10 cellular contexts compared by ENCODE assay signal in genomic region chr17:58525239-58525638, GRCh38. TPM values are rescaled to one million over a fixed set of nuclear protein-coding genes. Genes with fewer than 3 reads are reported as not detected.
DNase-seq lines count a peak whose midpoint lies in the region; ATAC-seq and TF ChIP-seq lines count a peak whose summit lies in the region.
"Had no signal": no experiment of that assay in that cellular context is flagged by ENCODE, and none has a peak within 500 bp of the region (broad histone marks: within the 10 kb centered on the region; RNA-seq: fewer than 3 reads in every experiment).

No MANE protein-coding gene starts in this region.

- intact Hi-C loops in left ventricle myocardium superior (cut with micrococcal nuclease) = no loop called here
- intact Hi-C loops in sciatic nerve (cut with DNase I) = no loop called here

- no peak overlapping the region for H3K4me3 ChIP-seq in astrocyte of the spinal cord (ENCODE audit: low read depth, low read length)

- no peak for TF ChIP-seq CTCF in astrocyte of the spinal cord (IDR thresholded peaks at IDR 0.05; ENCODE audit: low read depth, low read length)

- in situ Hi-C loops in astrocyte of the spinal cord (cut with HindIII; ENCODE audit: low sequenced_read_pairs) = no loop called here
- in situ Hi-C loops in G401 (cut with HindIII; ENCODE audit: low sequenced_read_pairs) = no loop called here

- ATAC-seq in left ventricle myocardium superior (peak; percentile 76), sciatic nerve (peak; percentile 89)

- DNase-seq in EL (peak; percentile 91), astrocyte of the spinal cord (ENCODE audit: low read depth, low spot score) (peak; percentile 80), left ventricle myocardium superior (peak; percentile 78), sciatic nerve (ENCODE audit: low spot score) (peak; percentile 71), KG1 (lab: John Stamatoyannopoulos, UW) (no peak), germinal center (ENCODE audit: low spot score) (no peak), G401 (ENCODE audit: low spot score) (no peak)
- no peak for DNase-seq in stimulated activated CD4-positive, alpha-beta T cell treated with anti-CD3 and anti-CD28 coated beads, Interleukin-2, amount 100 ng/mL, for 24 hours
- DNase-seq: activated T-cell treated with anti-CD3 and anti-CD28 coated beads, Interleukin-2, amount 50 U/mL, for 48 hours; NCI-H1694 had no signal

RNA-seq across cellular contexts. Expression of gene MTMR4, which starts 10.8 kb away (rescaled TPM):
- 12.6 TPM for total RNA-seq in left ventricle myocardium superior
- 39.2 TPM for total RNA-seq in sciatic nerve
- total RNA-seq in G401 (2014; rRNA removed; shearing (Covaris generic)) = 35.9 and 36.3 TPM in 2 replicates

RNA-seq across cellular contexts. Expression of gene HSF5, which starts 37.0 kb away (rescaled TPM):
- not detected for total RNA-seq in left ventricle myocardium superior
- total RNA-seq in sciatic nerve = 0.27 TPM
- not detected in 2 replicates for total RNA-seq in G401 (2014; rRNA removed; shearing (Covaris generic))

Comparison
In these comparisons a context has a peak if more than half of its experiments do, and no peak if none do; other contexts are left out.
1. DNase-seq: peak in EL (single experiment), astrocyte of the spinal cord (single experiment), left ventricle myocardium superior (single experiment) and sciatic nerve (single experiment); none in KG1 (single experiment), stimulated activated CD4-positive, alpha-beta T cell treated with anti-CD3 and anti-CD28 coated beads, Interleukin-2, amount 100 ng/mL, for 24 hours (0 of 2), germinal center (single experiment) and G401 (single experiment).